ENCODE assay signal across 9 cellular contexts in genomic region chr7:108503112-108504026, GRCh38. TPM values are rescaled to one million over a fixed set of nuclear protein-coding genes. Genes with fewer than 3 reads are reported as not detected.
DNase-seq lines count a peak whose midpoint lies in the region; ATAC-seq and TF ChIP-seq lines count a peak whose summit lies in the region.
"Had no signal": no experiment of that assay in that cellular context is flagged by ENCODE, and none has a peak within 500 bp of the region (broad histone marks: within the 10 kb centered on the region; RNA-seq: fewer than 3 reads in every experiment).

No MANE protein-coding gene starts in this region.

- ATAC-seq in GM19023 (IDR thresholded peaks at IDR 0.05; ENCODE audit: unreplicated experiment) (peak; percentile 93), HG02981 (IDR thresholded peaks at IDR 0.05; ENCODE audit: unreplicated experiment) (peak; percentile 96)

- no peak for TF ChIP-seq CTCF in AG10803 (conservative IDR thresholded peaks at IDR 0.05; ENCODE audit: low read length)

- no peak overlapping the region for H3K4me3 ChIP-seq in AG10803 (ENCODE audit: low read length)

- no peaks in the 10 kb centered on the region for H3K27me3 Mint-ChIP-seq in activated naive CD8-positive, alpha-beta T cell treated with anti-CD3 and anti-CD28 coated beads for 36 hours

- peak overlapping the region; percentile 59 for H3K27ac Mint-ChIP-seq in activated naive CD8-positive, alpha-beta T cell treated with anti-CD3 and anti-CD28 coated beads for 36 hours

- peak; percentile 58 for DNase-seq in AG10803 (ENCODE audit: low read depth)
- no peak for DNase-seq in activated naive CD8-positive, alpha-beta T cell treated with anti-CD3 and anti-CD28 coated beads for 36 hours
- no peak for DNase-seq in COLO668 (lab: John Stamatoyannopoulos, UW; ENCODE audit: unreplicated experiment)
- no peak for DNase-seq in NCI-H1048 (lab: John Stamatoyannopoulos, UW)
- no peak for DNase-seq in activated CD4-positive, CD25-positive, alpha-beta regulatory T cell (lab: John Stamatoyannopoulos, UW)
- no peak for DNase-seq in NCI-H1436 (lab: John Stamatoyannopoulos, UW)
- DNase-seq: NCI-H510A treated with DMSO at 0.1 percent for 48 hours had no signal

- H3K36me3 Mint-ChIP-seq in activated naive CD8-positive, alpha-beta T cell treated with anti-CD3 and anti-CD28 coated beads for 36 hours = peaks cover 3% of the 10 kb centered on the region

- peaks cover 12% of the 10 kb centered on the region for H3K4me1 Mint-ChIP-seq in activated naive CD8-positive, alpha-beta T cell treated with anti-CD3 and anti-CD28 coated beads for 36 hours

- no peaks in the 10 kb centered on the region for H3K9me3 Mint-ChIP-seq in activated naive CD8-positive, alpha-beta T cell treated with anti-CD3 and anti-CD28 coated beads for 36 hours

- no peak overlapping the region for H3K4me3 Mint-ChIP-seq in activated naive CD8-positive, alpha-beta T cell treated with anti-CD3 and anti-CD28 coated beads for 36 hours

RNA-seq across cellular contexts. Expression of gene PNPLA8, which starts 22.6 kb away (rescaled TPM):
- total RNA-seq in activated naive CD8-positive, alpha-beta T cell treated with anti-CD3 and anti-CD28 coated beads for 36 hours = 10 to 100 TPM; 14.8 to 15.2 TPM

RNA-seq across cellular contexts. Expression of gene NRCAM, which starts 47.1 kb away (rescaled TPM):
- 1 to 10 TPM; 3.9 to 4.6 TPM for total RNA-seq in activated naive CD8-positive, alpha-beta T cell treated with anti-CD3 and anti-CD28 coated beads for 36 hours
